11 cellular contexts compared by ENCODE assay signal in genomic region chr5:151005975-151006576, GRCh38. TPM values are rescaled to one million over a fixed set of nuclear protein-coding genes. Genes with fewer than 3 reads are reported as not detected.
DNase-seq lines count a peak whose midpoint lies in the region; ATAC-seq and TF ChIP-seq lines count a peak whose summit lies in the region.
"Had no signal": no experiment of that assay in that cellular context is flagged by ENCODE, and none has a peak within 500 bp of the region (broad histone marks: within the 10 kb centered on the region; RNA-seq: fewer than 3 reads in every experiment).

No MANE protein-coding gene starts in this region.

- CTCF ChIA-PET in BJ (lab: Yijun Ruan, JAX) = interaction anchor here (1.7 to 4.9 kb wide), 5 partner anchors 16 to 159 kb away, joined by 5 to 23 read pairs (median 12); no protein-coding TSS in a partner anchor

- peaks cover 57% of the 10 kb centered on the region for H3K4me1 ChIP-seq in left ventricle myocardium inferior
- peaks cover 17% of the 10 kb centered on the region for H3K4me1 ChIP-seq in rectal smooth muscle tissue (ENCODE audit: control insufficient read depth, insufficient read depth, low read length)

- H3K4me3 ChIP-seq in BJ (ENCODE audit: low read depth, low read length) (no peak overlapping the region), left ventricle myocardium inferior (peak overlapping the region; percentile 32), rectal smooth muscle tissue (ENCODE audit: low read length) (no peak overlapping the region)

- H3K27ac ChIP-seq in left ventricle myocardium inferior (replicated peaks) = peak overlapping the region; percentile 90
- H3K27ac ChIP-seq in rectal smooth muscle tissue (ENCODE audit: low read depth, low read length) = peak overlapping the region; percentile 76

- POLR2A ChIA-PET in BJ (lab: Charles Lee) = no interaction called here

- H3K36me3 ChIP-seq in BJ (ENCODE audit: control insufficient read depth, insufficient read depth, low read length) (no peaks in the 10 kb centered on the region), left ventricle myocardium inferior (no peaks in the 10 kb centered on the region), rectal smooth muscle tissue (ENCODE audit: control insufficient read depth, insufficient read depth, low read length) (no peaks in the 10 kb centered on the region)

- DNase-seq in BJ (ENCODE audit: low read depth) (peak; percentile 35), SK-MEL-5 (ENCODE audit: low read depth, low spot score) (peak; percentile 10), left ventricle myocardium inferior (peak; percentile 87), SHP77 (lab: John Stamatoyannopoulos, UW) (no peak), SW480 (ENCODE audit: low spot score) (no peak)
- DNase-seq: dermis blood vessel endothelial cell, mammary epithelial cell, NCI-H146 had no signal

- intact Hi-C loops in left ventricle myocardium inferior (cut with micrococcal nuclease) = no loop called here

- ATAC-seq in HG02970 (IDR thresholded peaks at IDR 0.05; ENCODE audit: low FRiP score, unreplicated experiment) = no peak
- no peak for ATAC-seq in GM19328 (IDR thresholded peaks at IDR 0.05; ENCODE audit: unreplicated experiment)

- in situ Hi-C loops in SK-MEL-5 (cut with HindIII; ENCODE audit: low pct_unique_long_range_greater_than_20kb, low sequenced_read_pairs) = no loop called here

- peaks cover 3% of the 10 kb centered on the region for H3K27me3 ChIP-seq in BJ (ENCODE audit: control insufficient read depth, insufficient read depth, low read length)
- H3K27me3 ChIP-seq in left ventricle myocardium inferior (ENCODE audit: low read depth) = no peaks in the 10 kb centered on the region
- no peaks in the 10 kb centered on the region for H3K27me3 ChIP-seq in rectal smooth muscle tissue (ENCODE audit: control insufficient read depth, insufficient read depth, low read length)

- no peaks in the 10 kb centered on the region for H3K9me3 ChIP-seq in left ventricle myocardium inferior (replicated peaks)

- no peak overlapping the region for H3K9ac ChIP-seq in rectal smooth muscle tissue (ENCODE audit: low read length)

- TF ChIP-seq CTCF in BJ (IDR thresholded peaks at IDR 0.05; ENCODE audit: insufficient read depth, low read depth, low read length) (no peak), left ventricle myocardium inferior (IDR thresholded peaks at IDR 0.05; ENCODE audit: borderline replicate concordance) (no peak)

RNA-seq across cellular contexts. Expression of gene GPX3, which starts 14.3 kb away (rescaled TPM):
- polyA plus RNA-seq in BJ (2011; rRNA removed) = 2.8 and 3.8 TPM in 2 replicates
- polyA minus RNA-seq in BJ (2011; rRNA and poly(A)+ RNA removed) = 0.72 and 1.3 TPM in 2 replicates
- total RNA-seq in SK-MEL-5 (2014; rRNA removed; shearing (Covaris generic)) = 0.13 and 1.2 TPM in 2 replicates
- polyA plus RNA-seq in SK-MEL-5 (2015; cell fraction: cytosol; rRNA removed) = 0.60 and 0.70 TPM in 2 replicates
- not detected in 2 replicates for polyA plus RNA-seq in SK-MEL-5 (2015; cell fraction: nucleus; rRNA removed)
- 744 TPM for total RNA-seq in left ventricle myocardium inferior

Comparison
In these comparisons a context has a peak if more than half of its experiments do, and no peak if none do; other contexts are left out.
1. DNase-seq: peak in BJ (single experiment), SK-MEL-5 (single experiment) and left ventricle myocardium inferior (single experiment); none in SHP77 (0 of 2) and SW480 (single experiment).
2. RNA of gene GPX3, which starts 14.3 kb away (total RNA-seq): 744 TPM in left ventricle myocardium inferior (single experiment); 0.13 to 1.2 TPM in SK-MEL-5; every median in the first group is over 100 times any median in the second.